25 cellular contexts compared by ENCODE assay signal in genomic region chr10:98023024-98023423, GRCh38. TPM values are rescaled to one million over a fixed set of nuclear protein-coding genes. Genes with fewer than 3 reads are reported as not detected.
"Had no signal": no experiment of that assay in that cellular context is flagged by ENCODE, and none has a peak within 500 bp of the region (broad histone marks: within the 10 kb centered on the region; RNA-seq: fewer than 3 reads in every experiment).

No MANE protein-coding gene starts in this region.

- H3K36me3 ChIP-seq: left ventricle myocardium inferior, ovary, stomach, tibial artery, uterus had no signal

- H3K4me1 ChIP-seq: left ventricle myocardium inferior, stomach, testis, tibial artery, uterus had no signal

- H3K27ac ChIP-seq: left ventricle myocardium inferior, ovary, skin epidermis, stomach, testis, tibial artery, uterus had no signal

- ATAC-seq: left colon; mucosa of descending colon; naive thymus-derived CD4-positive, alpha-beta T cell; natural killer cell treated with Interleukin-12 subunit alpha and Interleukin-12 subunit beta and Interleukin-15 and Interleukin-18, amount 100 ng/mL, for 72 hours; right cardiac atrium; sciatic nerve; stimulated activated naive B cell treated with anti-CD40 and anti-IgM and Interleukin-4, amounts not matched to agents 10 μg/mL and 1 μg/mL and 100 μg/mL, for 72 hours; stimulated activated naive CD8-positive, alpha-beta T cell treated with anti-CD3 and anti-CD28 coated beads, Interleukin-15, Interleukin-2, amounts not matched to agents 100 U/mL and 50 U/mL, for 24 hours had no signal

- H3K9me3 ChIP-seq: left ventricle myocardium inferior, mucosa of descending colon, ovary, stomach, testis, tibial artery, uterus had no signal

- H3K27me3 ChIP-seq: ovary, testis had no signal

- H3K4me3 ChIP-seq: left ventricle myocardium inferior, mucosa of descending colon, ovary, skin epidermis, stomach, testis, tibial artery, uterus had no signal

- DNase-seq: hypothalamus; immature natural killer cell; kidney; left colon; left ventricle myocardium inferior; midbrain; mucosa of descending colon; naive thymus-derived CD4-positive, alpha-beta T cell; ovary; right cardiac atrium; stimulated activated CD4-positive, alpha-beta T cell treated with anti-CD3 and anti-CD28 coated beads, Interleukin-12 subunit alpha, Interleukin-12 subunit beta, amount 100 ng/mL, for 4 hours; stimulated activated CD4-positive, alpha-beta T cell treated with anti-CD3 and anti-CD28 coated beads, Interleukin-15, amount 100 ng/mL, for 24 hours; stimulated activated CD4-positive, alpha-beta T cell treated with anti-CD3 and anti-CD28 coated beads, Interleukin-2, amount 100 ng/mL, for 24 hours; stimulated activated CD4-positive, alpha-beta T cell treated with anti-CD3 and anti-CD28 coated beads, Interleukin-4, amount 100 ng/mL, for 1 hour; stimulated activated naive B cell treated with anti-CD40 and anti-IgM and Interleukin-4, amounts not matched to agents 10 μg/mL and 1 μg/mL and 100 μg/mL, for 72 hours; stimulated activated naive CD8-positive, alpha-beta T cell treated with anti-CD3 and anti-CD28 coated beads, Interleukin-15, Interleukin-2, amounts not matched to agents 100 U/mL and 50 U/mL, for 24 hours; stomach; testis; tibial artery; trophoblast cell; uterus had no signal

RNA-seq across cellular contexts. Expression of gene CRTAC1, which starts 7.4 kb away (rescaled TPM):
- total RNA-seq: myocyte; naive thymus-derived CD4-positive, alpha-beta T cell; natural killer cell treated with Interleukin-12 subunit alpha and Interleukin-12 subunit beta and Interleukin-15 and Interleukin-18, amount 100 ng/mL, for 72 hours had no signal
